ENCODE assay signal across 17 cellular contexts in the genomic region with DNA sequence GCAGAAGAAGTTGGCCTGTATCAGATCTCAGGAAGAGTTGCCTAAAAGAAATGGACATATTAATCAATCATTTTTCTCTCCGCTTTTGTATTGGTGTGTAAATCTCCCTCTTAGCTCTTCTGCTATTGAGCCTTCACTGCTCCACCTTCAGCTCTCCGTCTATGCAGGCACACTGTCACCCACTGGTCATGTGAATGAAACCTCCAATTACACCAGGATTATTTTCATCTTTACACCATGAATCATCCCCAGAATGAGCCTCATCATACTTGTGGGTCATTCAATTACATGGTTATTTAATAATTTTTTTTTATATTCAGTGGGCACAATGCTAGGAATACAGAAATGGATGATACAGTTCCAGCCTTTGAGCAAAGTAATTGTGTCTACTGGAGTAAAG.
DNase-seq lines count a peak whose midpoint lies in the region; ATAC-seq and TF ChIP-seq lines count a peak whose summit lies in the region.
"Had no signal": no experiment of that assay in that cellular context is flagged by ENCODE, and none has a peak within 500 bp of the region (broad histone marks: within the 10 kb centered on the region; RNA-seq: fewer than 3 reads in every experiment).

No MANE protein-coding gene starts in this region.

- 100% methylated on average over 2 of the region's 2 CpGs for WGBS in hepatocyte (ENCODE audit: low lambda C conversion rate, missing lambda C conversion rate)

- no peaks in the 10 kb centered on the region for H3K9me3 ChIP-seq in hepatocyte (ENCODE audit: low read depth)
- H3K9me3 ChIP-seq: Caco-2, esophagus muscularis mucosa, SJSA1 had no signal

- no peaks in the 10 kb centered on the region for H4K20me1 ChIP-seq in hepatocyte (ENCODE audit: insufficient read depth, poor library complexity, severe bottlenecking)

- H3K4me1 Mint-ChIP-seq in nephron progenitor cell, result no peaks in the 10 kb centered on the region
- H3K4me1 Mint-ChIP-seq: activated CD4-positive, alpha-beta T cell treated with anti-CD3 and anti-CD28 coated beads, Interleukin-2, amount 10 ng/mL, durations not matched to agents 24 days and 14 days; activated naive CD8-positive, alpha-beta T cell treated with anti-CD3 and anti-CD28 coated beads, Interleukin-2, amount 10 ng/mL, durations not matched to agents 7 days and 5 days had no signal

- peak; percentile 55 for DNase-seq in AG09309 (ENCODE audit: low read depth)
- peak; percentile 43 for DNase-seq in HS-27A (ENCODE audit: low read depth)
- peak; percentile 82 for DNase-seq in astrocyte of the cerebellum (ENCODE audit: low read depth)
- peak; percentile 14 for DNase-seq in hepatocyte (ENCODE audit: low spot score)
- no peak for DNase-seq in nephron progenitor cell
- no peak for DNase-seq in activated CD4-positive, alpha-beta T cell treated with anti-CD3 and anti-CD28 coated beads, Interleukin-2, amount 50 U/mL, for 48 hours
- DNase-seq in NCI-H1694 treated with DMSO at 0.1 percent for 48 hours (lab: John Stamatoyannopoulos, UW), result no peak
- DNase-seq: activated CD4-positive, alpha-beta T cell treated with anti-CD3 and anti-CD28 coated beads, Interleukin-2, amount 10 ng/mL, durations not matched to agents 24 days and 14 days; activated naive CD8-positive, alpha-beta T cell treated with anti-CD3 and anti-CD28 coated beads, Interleukin-2, amount 10 ng/mL, durations not matched to agents 7 days and 5 days; Caco-2; NCI-H2029 had no signal

- H3K9me2 ChIP-seq in hepatocyte (replicated peaks; ENCODE audit: insufficient read depth), result no peaks in the 10 kb centered on the region

- H3K4me2 ChIP-seq in hepatocyte, result no peak overlapping the region
- H3K4me2 ChIP-seq: GM23338 had no signal

- H3K9me3 Mint-ChIP-seq in nephron progenitor cell, result no peaks in the 10 kb centered on the region
- H3K9me3 Mint-ChIP-seq: activated CD4-positive, alpha-beta T cell treated with anti-CD3 and anti-CD28 coated beads, Interleukin-2, amount 10 ng/mL, durations not matched to agents 24 days and 14 days; activated naive CD8-positive, alpha-beta T cell treated with anti-CD3 and anti-CD28 coated beads, Interleukin-2, amount 10 ng/mL, durations not matched to agents 7 days and 5 days; GM23338; mesothelial cell of epicardium had no signal

- TF ChIP-seq CTCF in AG09309 (IDR thresholded peaks at IDR 0.05; ENCODE audit: control insufficient read depth, insufficient read depth, low read depth, low read length, missing control alignments) (peak; percentile 17), astrocyte of the cerebellum (IDR thresholded peaks at IDR 0.05; ENCODE audit: low read depth, low read length, missing control alignments) (no peak), hepatocyte (IDR thresholded peaks at IDR 0.05; ENCODE audit: poor library complexity) (no peak), nephron progenitor cell (IDR thresholded peaks at IDR 0.05) (no peak)

- no peaks in the 10 kb centered on the region for H3K27me3 ChIP-seq in hepatocyte
- H3K27me3 ChIP-seq: esophagus muscularis mucosa, SJSA1 had no signal

- H3K27ac Mint-ChIP-seq in nephron progenitor cell, result no peak overlapping the region
- H3K27ac Mint-ChIP-seq: activated CD4-positive, alpha-beta T cell treated with anti-CD3 and anti-CD28 coated beads, Interleukin-2, amount 10 ng/mL, durations not matched to agents 24 days and 14 days; activated naive CD8-positive, alpha-beta T cell treated with anti-CD3 and anti-CD28 coated beads, Interleukin-2, amount 10 ng/mL, durations not matched to agents 7 days and 5 days; GM23338; mesothelial cell of epicardium had no signal

- peaks cover 3% of the 10 kb centered on the region for H3K27me3 Mint-ChIP-seq in nephron progenitor cell (ENCODE audit: low read depth, poor library complexity)
- H3K27me3 Mint-ChIP-seq: activated CD4-positive, alpha-beta T cell treated with anti-CD3 and anti-CD28 coated beads, Interleukin-2, amount 10 ng/mL, durations not matched to agents 24 days and 14 days; activated naive CD8-positive, alpha-beta T cell treated with anti-CD3 and anti-CD28 coated beads, Interleukin-2, amount 10 ng/mL, durations not matched to agents 7 days and 5 days had no signal

- H3K36me3 Mint-ChIP-seq in nephron progenitor cell (ENCODE audit: low read depth), result peaks cover 11% of the 10 kb centered on the region
- H3K36me3 Mint-ChIP-seq: mesothelial cell of epicardium had no signal

- H2AFZ ChIP-seq in hepatocyte, result no peak overlapping the region
- H2AFZ ChIP-seq: GM23338 had no signal

- peaks cover 19% of the 10 kb centered on the region for H3K79me2 ChIP-seq in hepatocyte

- in situ Hi-C loops in astrocyte of the cerebellum (cut with HindIII; ENCODE audit: low sequenced_read_pairs), result no loop called here

- H3K36me3 ChIP-seq in hepatocyte (replicated peaks; ENCODE audit: insufficient read depth, low read depth), result no peaks in the 10 kb centered on the region

- no peak overlapping the region for H3K4me3 ChIP-seq in AG09309 (ENCODE audit: control insufficient read depth, low read depth, low read length)
- H3K4me3 ChIP-seq in astrocyte of the cerebellum (ENCODE audit: low read depth, low read length), result no peak overlapping the region
- no peak overlapping the region for H3K4me3 ChIP-seq in hepatocyte
- H3K4me3 ChIP-seq: esophagus muscularis mucosa, GM23338, SJSA1, skin epidermis had no signal

- no peaks in the 10 kb centered on the region for H3K4me1 ChIP-seq in hepatocyte (ENCODE audit: insufficient read depth)
- H3K4me1 ChIP-seq: Caco-2, esophagus muscularis mucosa had no signal

- H3K4me3 Mint-ChIP-seq in nephron progenitor cell, result no peak overlapping the region
- H3K4me3 Mint-ChIP-seq: activated CD4-positive, alpha-beta T cell treated with anti-CD3 and anti-CD28 coated beads, Interleukin-2, amount 10 ng/mL, durations not matched to agents 24 days and 14 days; activated naive CD8-positive, alpha-beta T cell treated with anti-CD3 and anti-CD28 coated beads, Interleukin-2, amount 10 ng/mL, durations not matched to agents 7 days and 5 days; GM23338; mesothelial cell of epicardium had no signal

- ATAC-seq in GM18502 (IDR thresholded peaks at IDR 0.05; ENCODE audit: poor library complexity, unreplicated experiment), result no peak
- ATAC-seq: GM23338 had no signal

- H3K27ac ChIP-seq in hepatocyte, result no peak overlapping the region
- H3K27ac ChIP-seq: esophagus muscularis mucosa, SJSA1 had no signal

Comparison
In these comparisons a context has a peak if more than half of its experiments do, and no peak if none do; other contexts are left out.
1. DNase-seq: peak in AG09309 (single experiment), HS-27A (single experiment), astrocyte of the cerebellum (single experiment) and hepatocyte (single experiment); none in nephron progenitor cell (single experiment), activated CD4-positive, alpha-beta T cell treated with anti-CD3 and anti-CD28 coated beads, Interleukin-2, amount 50 U/mL, for 48 hours (0 of 2) and NCI-H1694 treated with DMSO at 0.1 percent for 48 hours (single experiment).